ENCODE assay signal across 17 cellular contexts in genomic region chr1:167928457-167928852, GRCh38. TPM values are rescaled to one million over a fixed set of nuclear protein-coding genes. Genes with fewer than 3 reads are reported as not detected.
DNase-seq lines count a peak whose midpoint lies in the region; TF ChIP-seq lines count a peak whose summit lies in the region.
"Had no signal": no experiment of that assay in that cellular context is flagged by ENCODE, and none has a peak within 500 bp of the region (broad histone marks: within the 10 kb centered on the region; RNA-seq: fewer than 3 reads in every experiment).

No MANE protein-coding gene starts in this region.

- H3K36me3 Mint-ChIP-seq in progenitor cell of endocrine pancreas (ENCODE audit: insufficient read depth), result no peaks in the 10 kb centered on the region

- no peaks in the 10 kb centered on the region for H3K27me3 Mint-ChIP-seq in progenitor cell of endocrine pancreas

- H3K27ac ChIP-seq in C4-2B, result peak overlapping the region; percentile 98
- peak overlapping the region; percentile 87 for H3K27ac ChIP-seq in hepatocyte
- H3K27ac ChIP-seq: BLaER1 treated with 17β-estradiol and CSF1 and Interleukin-3, amounts not matched to agents 10 nM and 100 nM had no signal

- H3K27ac Mint-ChIP-seq in progenitor cell of endocrine pancreas, result peak overlapping the region; percentile 37

- peaks cover 87% of the 10 kb centered on the region for H3K79me2 ChIP-seq in hepatocyte

- no peak for TF ChIP-seq CTCF in C4-2B (conservative IDR thresholded peaks at IDR 0.05)
- no peak for TF ChIP-seq CTCF in hepatocyte (IDR thresholded peaks at IDR 0.05; ENCODE audit: poor library complexity)
- no peak for TF ChIP-seq CTCF in progenitor cell of endocrine pancreas (IDR thresholded peaks at IDR 0.05; ENCODE audit: unreplicated experiment)

- WGBS in hepatocyte (ENCODE audit: low lambda C conversion rate, missing lambda C conversion rate), result 85% methylated on average over 2 of the region's 2 CpGs

- no peaks in the 10 kb centered on the region for H3K36me3 ChIP-seq in hepatocyte (replicated peaks; ENCODE audit: insufficient read depth, low read depth)

- H3K4me3 ChIP-seq in hepatocyte, result no peak overlapping the region
- H3K4me3 ChIP-seq: BLaER1 treated with 17β-estradiol and CSF1 and Interleukin-3, amounts not matched to agents 10 nM and 100 nM had no signal

- no peaks in the 10 kb centered on the region for H3K9me3 ChIP-seq in hepatocyte (ENCODE audit: low read depth)
- H3K9me3 ChIP-seq: BLaER1 treated with 17β-estradiol and CSF1 and Interleukin-3, amounts not matched to agents 10 nM and 100 nM; SK-N-SH had no signal

- no peaks in the 10 kb centered on the region for H3K27me3 ChIP-seq in hepatocyte
- H3K27me3 ChIP-seq: BLaER1 treated with 17β-estradiol and CSF1 and Interleukin-3, amounts not matched to agents 10 nM and 100 nM had no signal

- no peaks in the 10 kb centered on the region for H3K9me3 Mint-ChIP-seq in progenitor cell of endocrine pancreas (ENCODE audit: low read depth)

- peaks cover 27% of the 10 kb centered on the region for H3K4me1 ChIP-seq in hepatocyte (ENCODE audit: insufficient read depth)

- DNase-seq in OCI-M1 (lab: John Stamatoyannopoulos, UW), result peak; percentile 27
- no peak for DNase-seq in hepatocyte (ENCODE audit: low spot score)
- no peak for DNase-seq in progenitor cell of endocrine pancreas (ENCODE audit: low spot score, unreplicated experiment)
- DNase-seq in mesenteric fat pad (ENCODE audit: low spot score), result no peak
- no peak for DNase-seq in activated CD8-positive, alpha-beta memory T cell treated with anti-CD3 and anti-CD28 coated beads for 24 hours
- DNase-seq in activated gamma-delta T cell (lab: John Stamatoyannopoulos, UW), result no peak
- no peak for DNase-seq in central memory CD4-positive, alpha-beta T cell
- DNase-seq: COR-L47, DMS53, NCI-H1436, NCI-H2029, NCI-H524, Right ventricle myocardium superior, SK-N-SH had no signal

- no peaks in the 10 kb centered on the region for H4K20me1 ChIP-seq in hepatocyte (ENCODE audit: insufficient read depth, poor library complexity, severe bottlenecking)
- H4K20me1 ChIP-seq: BLaER1 treated with 17β-estradiol and CSF1 and Interleukin-3, amounts not matched to agents 10 nM and 100 nM had no signal

- H3K9me2 ChIP-seq in hepatocyte (replicated peaks; ENCODE audit: insufficient read depth), result no peaks in the 10 kb centered on the region
- H3K9me2 ChIP-seq: SK-N-SH had no signal

- peak overlapping the region; percentile 0 for H2AFZ ChIP-seq in hepatocyte

- peaks cover 43% of the 10 kb centered on the region for H3K4me1 Mint-ChIP-seq in progenitor cell of endocrine pancreas (ENCODE audit: low read depth)

- H3K4me2 ChIP-seq in hepatocyte, result peak overlapping the region; percentile 70
- H3K4me2 ChIP-seq: BLaER1 treated with 17β-estradiol and CSF1 and Interleukin-3, amounts not matched to agents 10 nM and 100 nM; SK-N-SH had no signal

- peak overlapping the region; percentile 65 for H3K4me3 Mint-ChIP-seq in progenitor cell of endocrine pancreas (ENCODE audit: low read depth)

RNA-seq across cellular contexts. Expression of gene DCAF6, which starts 8.0 kb away (rescaled TPM):
- total RNA-seq in hepatocyte, result 69.4 and 72.8 TPM in 2 replicates
- polyA plus RNA-seq in hepatocyte, result 50.3 and 62.7 TPM in 2 replicates
- 42.7 and 45.7 TPM in 2 replicates for total RNA-seq in progenitor cell of endocrine pancreas
- total RNA-seq in mesenteric fat pad, result 54.6 TPM

RNA-seq across cellular contexts. Expression of gene MPC2, which starts 8.4 kb away (rescaled TPM):
- total RNA-seq in hepatocyte (137 and 170 TPM in 2 replicates), progenitor cell of endocrine pancreas (81.3 and 90.2 TPM in 2 replicates), mesenteric fat pad (83.9 TPM)
- 188 and 215 TPM in 2 replicates for polyA plus RNA-seq in hepatocyte

RNA-seq across cellular contexts. Expression of gene ADCY10, which starts 14.5 kb away (rescaled TPM):
- 0.93 and 1.4 TPM in 2 replicates for total RNA-seq in hepatocyte
- polyA plus RNA-seq in hepatocyte, result 1.0 and 1.5 TPM in 2 replicates
- total RNA-seq in progenitor cell of endocrine pancreas, result 0.55 and 0.60 TPM in 2 replicates
- 0.55 TPM for total RNA-seq in mesenteric fat pad
- total RNA-seq: HT1080 had no signal
